ENCODE assay signal across 1 cellular context in the genomic region with DNA sequence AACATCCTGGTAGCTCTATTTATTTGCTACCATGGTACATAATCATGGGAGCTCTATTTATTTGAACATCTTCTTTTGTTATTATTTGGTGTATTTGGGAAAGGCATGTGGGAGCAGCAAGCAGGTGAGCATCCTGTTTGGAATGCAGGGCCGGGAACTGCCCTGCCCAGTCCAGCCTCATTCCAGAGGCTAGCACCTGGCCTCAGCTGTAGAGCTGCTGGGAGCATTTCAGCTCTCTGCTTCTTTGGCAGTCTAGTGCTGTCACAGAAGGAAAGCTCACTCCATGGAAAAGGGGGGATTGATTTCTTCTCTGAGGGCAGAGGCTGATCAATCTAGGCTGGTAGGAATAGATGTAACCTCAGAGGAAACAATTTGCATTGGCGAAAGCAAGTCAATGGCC.
A peak's percentile ranks its signal among the peaks of the same experiment; 100 is the strongest.
TF ChIP-seq lines count a peak whose summit lies in the region.

No MANE protein-coding gene starts in this region.

TF ChIP-seq in GM23338, 12 proteins besides CTCF, POLR2A, EP300 and RAD21 (continued from another document):
- TF ChIP-seq, protein P1, sequence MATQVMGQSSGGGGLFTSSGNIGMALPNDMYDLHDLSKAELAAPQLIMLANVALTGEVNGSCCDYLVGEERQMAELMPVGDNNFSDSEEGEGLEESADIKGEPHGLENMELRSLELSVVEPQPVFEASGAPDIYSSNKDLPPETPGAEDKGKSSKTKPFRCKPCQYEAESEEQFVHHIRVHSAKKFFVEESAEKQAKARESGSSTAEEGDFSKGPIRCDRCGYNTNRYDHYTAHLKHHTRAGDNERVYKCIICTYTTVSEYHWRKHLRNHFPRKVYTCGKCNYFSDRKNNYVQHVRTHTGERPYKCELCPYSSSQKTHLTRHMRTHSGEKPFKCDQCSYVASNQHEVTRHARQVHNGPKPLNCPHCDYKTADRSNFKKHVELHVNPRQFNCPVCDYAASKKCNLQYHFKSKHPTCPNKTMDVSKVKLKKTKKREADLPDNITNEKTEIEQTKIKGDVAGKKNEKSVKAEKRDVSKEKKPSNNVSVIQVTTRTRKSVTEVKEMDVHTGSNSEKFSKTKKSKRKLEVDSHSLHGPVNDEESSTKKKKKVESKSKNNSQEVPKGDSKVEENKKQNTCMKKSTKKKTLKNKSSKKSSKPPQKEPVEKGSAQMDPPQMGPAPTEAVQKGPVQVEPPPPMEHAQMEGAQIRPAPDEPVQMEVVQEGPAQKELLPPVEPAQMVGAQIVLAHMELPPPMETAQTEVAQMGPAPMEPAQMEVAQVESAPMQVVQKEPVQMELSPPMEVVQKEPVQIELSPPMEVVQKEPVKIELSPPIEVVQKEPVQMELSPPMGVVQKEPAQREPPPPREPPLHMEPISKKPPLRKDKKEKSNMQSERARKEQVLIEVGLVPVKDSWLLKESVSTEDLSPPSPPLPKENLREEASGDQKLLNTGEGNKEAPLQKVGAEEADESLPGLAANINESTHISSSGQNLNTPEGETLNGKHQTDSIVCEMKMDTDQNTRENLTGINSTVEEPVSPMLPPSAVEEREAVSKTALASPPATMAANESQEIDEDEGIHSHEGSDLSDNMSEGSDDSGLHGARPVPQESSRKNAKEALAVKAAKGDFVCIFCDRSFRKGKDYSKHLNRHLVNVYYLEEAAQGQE (IDR thresholded peaks at IDR 0.05; ENCODE audit: unreplicated experiment) = no peak
- TF ChIP-seq, protein P2, sequence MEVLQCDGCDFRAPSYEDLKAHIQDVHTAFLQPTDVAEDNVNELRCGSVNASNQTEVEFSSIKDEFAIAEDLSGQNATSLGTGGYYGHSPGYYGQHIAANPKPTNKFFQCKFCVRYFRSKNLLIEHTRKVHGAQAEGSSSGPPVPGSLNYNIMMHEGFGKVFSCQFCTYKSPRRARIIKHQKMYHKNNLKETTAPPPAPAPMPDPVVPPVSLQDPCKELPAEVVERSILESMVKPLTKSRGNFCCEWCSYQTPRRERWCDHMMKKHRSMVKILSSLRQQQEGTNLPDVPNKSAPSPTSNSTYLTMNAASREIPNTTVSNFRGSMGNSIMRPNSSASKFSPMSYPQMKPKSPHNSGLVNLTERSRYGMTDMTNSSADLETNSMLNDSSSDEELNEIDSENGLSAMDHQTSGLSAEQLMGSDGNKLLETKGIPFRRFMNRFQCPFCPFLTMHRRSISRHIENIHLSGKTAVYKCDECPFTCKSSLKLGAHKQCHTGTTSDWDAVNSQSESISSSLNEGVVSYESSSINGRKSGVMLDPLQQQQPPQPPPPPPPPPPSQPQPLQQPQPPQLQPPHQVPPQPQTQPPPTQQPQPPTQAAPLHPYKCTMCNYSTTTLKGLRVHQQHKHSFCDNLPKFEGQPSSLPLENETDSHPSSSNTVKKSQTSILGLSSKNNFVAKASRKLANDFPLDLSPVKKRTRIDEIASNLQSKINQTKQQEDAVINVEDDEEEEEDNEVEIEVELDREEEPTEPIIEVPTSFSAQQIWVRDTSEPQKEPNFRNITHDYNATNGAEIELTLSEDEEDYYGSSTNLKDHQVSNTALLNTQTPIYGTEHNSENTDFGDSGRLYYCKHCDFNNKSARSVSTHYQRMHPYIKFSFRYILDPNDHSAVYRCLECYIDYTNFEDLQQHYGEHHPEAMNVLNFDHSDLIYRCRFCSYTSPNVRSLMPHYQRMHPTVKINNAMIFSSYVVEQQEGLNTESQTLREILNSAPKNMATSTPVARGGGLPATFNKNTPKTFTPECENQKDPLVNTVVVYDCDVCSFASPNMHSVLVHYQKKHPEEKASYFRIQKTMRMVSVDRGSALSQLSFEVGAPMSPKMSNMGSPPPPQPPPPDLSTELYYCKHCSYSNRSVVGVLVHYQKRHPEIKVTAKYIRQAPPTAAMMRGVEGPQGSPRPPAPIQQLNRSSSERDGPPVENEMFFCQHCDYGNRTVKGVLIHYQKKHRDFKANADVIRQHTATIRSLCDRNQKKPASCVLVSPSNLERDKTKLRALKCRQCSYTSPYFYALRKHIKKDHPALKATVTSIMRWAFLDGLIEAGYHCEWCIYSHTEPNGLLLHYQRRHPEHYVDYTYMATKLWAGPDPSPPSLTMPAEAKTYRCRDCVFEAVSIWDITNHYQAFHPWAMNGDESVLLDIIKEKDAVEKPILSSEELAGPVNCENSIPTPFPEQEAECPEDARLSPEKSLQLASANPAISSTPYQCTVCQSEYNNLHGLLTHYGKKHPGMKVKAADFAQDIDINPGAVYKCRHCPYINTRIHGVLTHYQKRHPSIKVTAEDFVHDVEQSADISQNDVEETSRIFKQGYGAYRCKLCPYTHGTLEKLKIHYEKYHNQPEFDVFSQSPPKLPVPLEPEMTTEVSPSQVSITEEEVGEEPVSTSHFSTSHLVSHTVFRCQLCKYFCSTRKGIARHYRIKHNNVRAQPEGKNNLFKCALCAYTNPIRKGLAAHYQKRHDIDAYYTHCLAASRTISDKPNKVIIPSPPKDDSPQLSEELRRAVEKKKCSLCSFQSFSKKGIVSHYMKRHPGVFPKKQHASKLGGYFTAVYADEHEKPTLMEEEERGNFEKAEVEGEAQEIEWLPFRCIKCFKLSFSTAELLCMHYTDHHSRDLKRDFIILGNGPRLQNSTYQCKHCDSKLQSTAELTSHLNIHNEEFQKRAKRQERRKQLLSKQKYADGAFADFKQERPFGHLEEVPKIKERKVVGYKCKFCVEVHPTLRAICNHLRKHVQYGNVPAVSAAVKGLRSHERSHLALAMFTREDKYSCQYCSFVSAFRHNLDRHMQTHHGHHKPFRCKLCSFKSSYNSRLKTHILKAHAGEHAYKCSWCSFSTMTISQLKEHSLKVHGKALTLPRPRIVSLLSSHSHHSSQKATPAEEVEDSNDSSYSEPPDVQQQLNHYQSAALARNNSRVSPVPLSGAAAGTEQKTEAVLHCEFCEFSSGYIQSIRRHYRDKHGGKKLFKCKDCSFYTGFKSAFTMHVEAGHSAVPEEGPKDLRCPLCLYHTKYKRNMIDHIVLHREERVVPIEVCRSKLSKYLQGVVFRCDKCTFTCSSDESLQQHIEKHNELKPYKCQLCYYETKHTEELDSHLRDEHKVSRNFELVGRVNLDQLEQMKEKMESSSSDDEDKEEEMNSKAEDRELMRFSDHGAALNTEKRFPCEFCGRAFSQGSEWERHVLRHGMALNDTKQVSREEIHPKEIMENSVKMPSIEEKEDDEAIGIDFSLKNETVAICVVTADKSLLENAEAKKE (CRISPR knock-in tag; IDR thresholded peaks at IDR 0.05) = peak; percentile 18; the same call in 1 of the 2 replicates
TF ChIP-seq in GM23338: peak in this region for 1.
